Comparison of ENCODE assay signal across 21 cellular contexts in the genomic region with DNA sequence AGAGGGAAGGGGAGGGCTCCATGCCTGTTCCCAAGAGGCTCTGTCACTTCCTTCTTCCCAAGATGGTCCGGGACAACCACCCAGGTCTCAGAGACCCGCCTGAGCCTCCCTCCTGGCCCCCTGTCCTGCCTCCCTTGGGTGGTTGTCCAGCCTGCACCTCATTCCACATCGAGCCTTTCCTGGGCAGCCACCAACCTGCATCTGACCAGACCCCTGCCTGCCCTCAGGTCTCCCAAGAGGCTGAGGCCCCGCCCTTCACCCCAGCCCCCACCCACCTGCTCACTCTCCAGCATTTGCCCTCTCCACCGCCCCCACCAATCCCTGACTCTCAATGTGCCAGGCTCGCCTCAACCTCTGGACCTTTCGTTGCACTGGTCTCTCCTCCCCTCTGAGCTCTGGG.
"Had no signal": no experiment of that assay in that cellular context is flagged by ENCODE, and none has a peak within 500 bp of the region (broad histone marks: within the 10 kb centered on the region; RNA-seq: fewer than 3 reads in every experiment).

No MANE protein-coding gene starts in this region.

- H3K27ac ChIP-seq: HL-60, KMS-11 had no signal

- H3K9ac ChIP-seq: KMS-11 had no signal

- ATAC-seq: K562, SK-N-SH treated with all-trans-retinoic acid at 6 μM for 48 hours had no signal

- H3K4me3 ChIP-seq: K562 had no signal

- DNase-seq: Kasumi-1, MM.1S, NCI-H1092 treated with DMSO at 0.1 percent for 48 hours, NCI-H1436, NCI-H187, NCI-H2029, NCI-H2081 treated with DMSO at 0.1 percent for 48 hours, NCI-H2171, NCI-H226, NCI-H446, NCI-H510A, NCI-H524 treated with DMSO at 0.1 percent for 48 hours, NCI-H774, RPMI8226, SHP77 had no signal

- FAIRE-seq: HTR-8/SVneo, K562, RCC 7860 had no signal
